ENCODE assay signal across 26 cellular contexts in genomic region chr6:87059943-87060342, GRCh38. TPM values are rescaled to one million over a fixed set of nuclear protein-coding genes. Genes with fewer than 3 reads are reported as not detected.
DNase-seq lines count a peak whose midpoint lies in the region; ATAC-seq and TF ChIP-seq lines count a peak whose summit lies in the region.
"Had no signal": no experiment of that assay in that cellular context is flagged by ENCODE, and none has a peak within 500 bp of the region (broad histone marks: within the 10 kb centered on the region; RNA-seq: fewer than 3 reads in every experiment).

No MANE protein-coding gene starts in this region.

- TF ChIP-seq CTCF in spleen (IDR thresholded peaks at IDR 0.05 in 8 of 11, conservative IDR thresholded peaks at IDR 0.05 in 3 of 11) = no peak

- intact Hi-C loops in Right ventricle myocardium inferior (cut with DNase I) (no loop called here), cardiac septum (cut with DNase I) (no loop called here), spleen (cut with DNase I; ENCODE audit: low total_unique reads) (no loop called here)

- WGBS in spleen, 5 donors = 92 to 97% (median 94%) methylated on average over 10 to 18 of the region's 18 CpGs

- no peak for ATAC-seq in Right ventricle myocardium inferior
- ATAC-seq: GM12878 had no signal

- H3K36me3 ChIP-seq in H7 (replicated peaks; ENCODE audit: control insufficient read depth, insufficient read depth, low read length) (no peaks in the 10 kb centered on the region), spleen (no peaks in the 10 kb centered on the region)
- H3K36me3 ChIP-seq: BE2C, BLaER1 had no signal

- H3K27ac ChIP-seq in spleen = no peak overlapping the region
- H3K27ac ChIP-seq: 22Rv1, BLaER1 had no signal

- no peak for TF ChIP-seq POLR2A in spleen (IDR thresholded peaks at IDR 0.05)

- peak; percentile 45 for DNase-seq in Right ventricle myocardium inferior (ENCODE audit: missing footprints)
- no peak for DNase-seq in cardiac septum (ENCODE audit: low spot score)
- DNase-seq in H7 = peak; percentile 2
- DNase-seq in spleen = peak; percentile 74
- no peak for DNase-seq in 8988T
- DNase-seq: ACHN; BE2C; C1 segment of cervical spinal cord; CD4-positive, alpha-beta memory T cell; CD4-positive, CD25-positive, alpha-beta regulatory T cell; CD8-positive, alpha-beta memory T cell; COR-L47; DMS 273 treated with DMSO at 0.1 percent for 48 hours; DMS153; DMS53; DMS79; DND-41; EL; GDM1 had no signal

- H3K4me3 ChIP-seq in H7 (ENCODE audit: insufficient read depth, low read depth, low read length) = no peak overlapping the region
- no peak overlapping the region for H3K4me3 ChIP-seq in spleen
- H3K4me3 ChIP-seq: BLaER1, GM12878 had no signal

- no peaks in the 10 kb centered on the region for H3K9me3 ChIP-seq in spleen
- H3K9me3 ChIP-seq: BE2C, BLaER1 had no signal

- H3K4me1 ChIP-seq in spleen = no peaks in the 10 kb centered on the region
- H3K4me1 ChIP-seq: BE2C had no signal

- H3K27me3 ChIP-seq in H7 (ENCODE audit: control insufficient read depth, insufficient read depth, low read length) (no peaks in the 10 kb centered on the region), spleen (replicated peaks in 1 of 7) (no peaks in the 10 kb centered on the region)
- H3K27me3 ChIP-seq: BE2C, BLaER1 had no signal

RNA-seq across cellular contexts. Expression of gene CGA, which starts 35.0 kb away (rescaled TPM):
- 0.49 TPM for total RNA-seq in Right ventricle myocardium inferior
- total RNA-seq in cardiac septum = not detected
- not detected in 2 replicates for total RNA-seq in H7 (2014; rRNA removed; shearing (Covaris generic))
- not detected for total RNA-seq in spleen
- polyA plus RNA-seq in spleen = not detected
- total RNA-seq: A673; CD4-positive, alpha-beta memory T cell; CD8-positive, alpha-beta memory T cell; Daoy; G401; GM12878 had no signal
- polyA plus RNA-seq: CD14-positive monocyte; CD4-positive, alpha-beta memory T cell; CD4-positive, CD25-positive, alpha-beta regulatory T cell; CD8-positive, alpha-beta memory T cell had no signal

Comparison
In these comparisons a context has a peak if more than half of its experiments do, and no peak if none do; other contexts are left out.
1. DNase-seq: peak in Right ventricle myocardium inferior (single experiment), H7 (single experiment) and spleen (single experiment); none in cardiac septum (single experiment) and 8988T (single experiment).